1 cellular context compared by ENCODE assay signal in the genomic region with DNA sequence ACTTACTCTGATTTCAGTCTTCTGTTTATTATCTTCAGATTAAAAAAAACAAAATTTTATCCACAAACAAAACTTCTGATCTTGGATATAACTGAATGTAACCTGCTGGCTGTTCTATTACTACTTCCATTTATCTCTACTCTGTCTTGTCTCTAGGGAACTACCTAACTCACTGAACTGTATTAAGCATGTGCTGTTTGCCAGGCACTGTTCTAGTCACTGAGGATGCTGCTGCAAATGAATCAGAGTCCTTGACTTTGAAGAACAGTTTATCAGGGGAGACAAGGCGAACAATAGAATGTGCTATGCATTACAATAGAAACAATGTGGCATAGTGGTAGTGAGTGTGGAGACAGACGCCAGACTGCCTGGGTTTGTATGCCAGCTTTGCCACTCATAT.
TF ChIP-seq lines count a peak whose summit lies in the region.

No MANE protein-coding gene starts in this region.

TF ChIP-seq in WTC11, 78 proteins besides CTCF, POLR2A, EP300 and RAD21 (continued from another document):
- TF ChIP-seq MLX (CRISPR knock-in tag; IDR thresholded peaks at IDR 0.05) (no peak), FOXP4 (CRISPR knock-in tag; IDR thresholded peaks at IDR 0.05) (no peak)
